16 cellular contexts compared by ENCODE assay signal in the genomic region with DNA sequence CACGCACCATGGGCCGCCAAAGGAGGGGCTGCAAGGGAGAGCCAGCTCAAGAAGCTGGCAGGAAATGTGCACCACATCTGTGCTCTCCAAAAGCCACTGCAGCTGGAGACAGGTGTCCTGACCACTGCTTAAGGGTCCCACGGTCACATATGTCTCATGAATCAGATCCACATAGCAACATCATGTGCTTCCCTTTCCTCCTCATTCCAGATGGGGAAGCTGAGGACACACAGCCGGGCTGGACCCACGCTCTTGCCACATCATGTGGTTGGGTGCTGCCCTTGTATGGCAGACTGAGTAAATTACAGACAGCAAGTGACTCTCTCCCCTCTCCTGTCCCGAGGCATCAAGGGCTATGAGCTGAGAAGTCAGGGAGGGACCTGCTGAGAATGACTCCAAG. TPM values are rescaled to one million over a fixed set of nuclear protein-coding genes. Genes with fewer than 3 reads are reported as not detected.
DNase-seq lines count a peak whose midpoint lies in the region; ATAC-seq and TF ChIP-seq lines count a peak whose summit lies in the region.
"Had no signal": no experiment of that assay in that cellular context is flagged by ENCODE, and none has a peak within 500 bp of the region (broad histone marks: within the 10 kb centered on the region; RNA-seq: fewer than 3 reads in every experiment).

No MANE protein-coding gene starts in this region.

- no peak overlapping the region for H4K8ac ChIP-seq in H9 (replicated peaks; ENCODE audit: insufficient read length, low read depth, low read length)

- no peak overlapping the region for H3K9ac ChIP-seq in H9 (ENCODE audit: extremely low read depth, insufficient read length, low read length)
- H3K9ac ChIP-seq in OCI-LY3 (ENCODE audit: low read length), result no peak overlapping the region

- no peak overlapping the region for H3T11ph ChIP-seq in H9 (ENCODE audit: low read length)

- H4K91ac ChIP-seq in H9 (ENCODE audit: insufficient read length, low read depth, low read length), result no peak overlapping the region

- H3K4me2 ChIP-seq in H9 (ENCODE audit: insufficient read depth, insufficient read length, low read length) (no peak overlapping the region), OCI-LY3 (ENCODE audit: low read length) (no peak overlapping the region)
- H3K4me2 ChIP-seq: smooth muscle cell had no signal

- H3K27ac ChIP-seq in H9 (ENCODE audit: insufficient read length, low read depth, low read length), result no peak overlapping the region
- no peak overlapping the region for H3K27ac ChIP-seq in OCI-LY3 (ENCODE audit: low read length)
- H3K27ac ChIP-seq in SJCRH30, result no peak overlapping the region
- H3K27ac ChIP-seq: suprapubic skin had no signal

- no peaks in the 10 kb centered on the region for H4K20me1 ChIP-seq in H9 (ENCODE audit: control insufficient read depth, insufficient read depth, insufficient read length)
- no peaks in the 10 kb centered on the region for H4K20me1 ChIP-seq in OCI-LY3 (ENCODE audit: insufficient read depth, low read length)

- H3K36me3 ChIP-seq in OCI-LY3 (replicated peaks; ENCODE audit: low read depth, low read length), result no peaks in the 10 kb centered on the region
- no peaks in the 10 kb centered on the region for H3K36me3 ChIP-seq in SJCRH30
- H3K36me3 ChIP-seq: suprapubic skin had no signal

- no peak overlapping the region for H2BK5ac ChIP-seq in H9 (ENCODE audit: insufficient read length, low read length)

- no peaks in the 10 kb centered on the region for H3K4me1 Mint-ChIP-seq in H9
- H3K4me1 Mint-ChIP-seq in osteocyte (ENCODE audit: unreplicated experiment), result no peaks in the 10 kb centered on the region
- H3K4me1 Mint-ChIP-seq: CD8-positive, alpha-beta memory T cell had no signal

- H3K27me3 Mint-ChIP-seq in H9 (ENCODE audit: low read depth) (peaks cover 32% of the 10 kb centered on the region), osteocyte (ENCODE audit: unreplicated experiment) (peaks cover 7% of the 10 kb centered on the region)

- peak; percentile 41 for DNase-seq in DMS153 treated with DMSO at 0.1 percent for 48 hours (lab: John Stamatoyannopoulos, UW; ENCODE audit: unreplicated experiment)
- peak; percentile 25 for DNase-seq in H9
- DNase-seq in left lobe of liver (ENCODE audit: low spot score), result peak; percentile 26
- DNase-seq in osteocyte (ENCODE audit: extremely low spot score, unreplicated experiment), result no peak
- DNase-seq in SJCRH30, result no peak
- DNase-seq in superior temporal gyrus (ENCODE audit: extremely low spot score), result no peak
- no peak for DNase-seq in NCI-H446 (lab: John Stamatoyannopoulos, UW)
- DNase-seq: amygdala; CD8-positive, alpha-beta memory T cell; cortex of kidney; mammary epithelial cell; NCI-H1436 had no signal

- peaks cover 17 to 19% of the 10 kb centered on the region in 2 experiments for H3K9me3 Mint-ChIP-seq in H9
- H3K9me3 Mint-ChIP-seq in osteocyte (ENCODE audit: unreplicated experiment), result no peaks in the 10 kb centered on the region
- H3K9me3 Mint-ChIP-seq: CD8-positive, alpha-beta memory T cell; T-helper 1 cell treated with Interleukin-12 subunit alpha and Interleukin-12 subunit beta and Interleukin-4 antibody, amounts not matched to agents 30 μg/mL and 1 μg/mL, for 36 hours had no signal

- H3K4me3 Mint-ChIP-seq in H9 (no peak overlapping the region), osteocyte (ENCODE audit: unreplicated experiment) (no peak overlapping the region)
- H3K4me3 Mint-ChIP-seq: CD8-positive, alpha-beta memory T cell; T-helper 1 cell treated with Interleukin-12 subunit alpha and Interleukin-12 subunit beta and Interleukin-4 antibody, amounts not matched to agents 30 μg/mL and 1 μg/mL, for 36 hours had no signal

- H4K5ac ChIP-seq in H9 (ENCODE audit: insufficient read length, low read depth, low read length), result no peak overlapping the region

- no peak overlapping the region for H2AK5ac ChIP-seq in H9 (ENCODE audit: insufficient read length, low read length)

- H3K4me1 ChIP-seq in H9 (ENCODE audit: insufficient read depth, low read length) (no peaks in the 10 kb centered on the region), OCI-LY3 (ENCODE audit: low read length) (no peaks in the 10 kb centered on the region), SJCRH30 (no peaks in the 10 kb centered on the region)
- H3K4me1 ChIP-seq: suprapubic skin had no signal

- no peaks in the 10 kb centered on the region for H3K79me1 ChIP-seq in H9 (ENCODE audit: insufficient read depth, low read depth, low read length, poor library complexity, severe bottlenecking)

- H3K4ac ChIP-seq in H9 (ENCODE audit: low read depth, low read length), result no peak overlapping the region

- H3K27me3 ChIP-seq in H9 (ENCODE audit: insufficient read depth, low read length), result no peaks in the 10 kb centered on the region
- H3K27me3 ChIP-seq in OCI-LY3 (ENCODE audit: low read depth, low read length), result no peaks in the 10 kb centered on the region
- H3K27me3 ChIP-seq in SJCRH30, result no peaks in the 10 kb centered on the region

- TF ChIP-seq CTCF in H9 (conservative IDR thresholded peaks at IDR 0.05), result no peak
- TF ChIP-seq CTCF in OCI-LY3 (IDR thresholded peaks at IDR 0.05; ENCODE audit: low read depth, low read length), result peak; percentile 19; the same call in 1 of the 2 replicates
- TF ChIP-seq CTCF in osteocyte (IDR thresholded peaks at IDR 0.05), result no peak

- H3K27ac Mint-ChIP-seq in H9 (no peak overlapping the region), osteocyte (ENCODE audit: unreplicated experiment) (no peak overlapping the region)
- H3K27ac Mint-ChIP-seq: CD8-positive, alpha-beta memory T cell; T-helper 1 cell treated with Interleukin-12 subunit alpha and Interleukin-12 subunit beta and Interleukin-4 antibody, amounts not matched to agents 30 μg/mL and 1 μg/mL, for 36 hours had no signal

- H2AFZ ChIP-seq in H9 (ENCODE audit: low read length) (no peak overlapping the region), OCI-LY3 (ENCODE audit: low read depth, low read length) (no peak overlapping the region)

- H3K18ac ChIP-seq in H9 (ENCODE audit: insufficient read length, low read depth, low read length), result no peak overlapping the region

- H3K23ac ChIP-seq in H9 (ENCODE audit: insufficient read length, low read depth, low read length), result no peak overlapping the region

- no peaks in the 10 kb centered on the region for H3K23me2 ChIP-seq in H9 (ENCODE audit: insufficient read length, low read depth, low read length, poor library complexity, severe bottlenecking)

- H2BK20ac ChIP-seq in H9 (ENCODE audit: low read depth, low read length, poor library complexity, severe bottlenecking), result no peak overlapping the region

- no peak overlapping the region for H3K56ac ChIP-seq in H9 (ENCODE audit: insufficient read length, low read depth, low read length)

- no peak overlapping the region for H2BK120ac ChIP-seq in H9 (ENCODE audit: low read depth, low read length, poor library complexity, severe bottlenecking)

- no CpG with 5 or more reads among the region's 6 CpGs for WGBS in H9 (ENCODE audit: extremely low coverage, insufficient read length, low lambda C conversion rate)

- peak; percentile 38 for ATAC-seq in left lobe of liver

- H3K36me3 Mint-ChIP-seq in H9 (ENCODE audit: insufficient read depth in 1 of 3, low read depth in 3 of 3) (0 out of 7 replicates have a peak, but pooled peaks cover 0 to 8% (median 0%) of the 10 kb centered on the region in 3 experiments), osteocyte (ENCODE audit: unreplicated experiment) (no peaks in the 10 kb centered on the region)
- H3K36me3 Mint-ChIP-seq: CD8-positive, alpha-beta memory T cell had no signal

- no peaks in the 10 kb centered on the region for H3K9me3 ChIP-seq in H9 (ENCODE audit: control insufficient read depth, low read depth, low read length)
- no peaks in the 10 kb centered on the region for H3K9me3 ChIP-seq in OCI-LY3 (ENCODE audit: insufficient read depth, low read length)
- H3K9me3 ChIP-seq in SJCRH30 (replicated peaks), result no peaks in the 10 kb centered on the region
- H3K9me3 ChIP-seq: suprapubic skin had no signal

- H3K79me2 ChIP-seq in H9 (ENCODE audit: insufficient read depth, low read length) (no peaks in the 10 kb centered on the region), OCI-LY3 (ENCODE audit: low read length) (no peaks in the 10 kb centered on the region)

- no peak overlapping the region for H2BK15ac ChIP-seq in H9 (ENCODE audit: low read depth, low read length)

- no peak overlapping the region for H3K14ac ChIP-seq in H9 (ENCODE audit: insufficient read depth, low read length)

- no peak overlapping the region for H2BK12ac ChIP-seq in H9 (ENCODE audit: insufficient read length, low read depth, low read length)

- H3K4me3 ChIP-seq in OCI-LY3 (ENCODE audit: low read length) (no peak overlapping the region), SJCRH30 (no peak overlapping the region)
- H3K4me3 ChIP-seq: smooth muscle cell, suprapubic skin had no signal

RNA-seq across cellular contexts. Expression of gene NSUN2, which starts 58.3 kb away (rescaled TPM):
- total RNA-seq in H9 (2021) (115 and 116 TPM in 2 replicates), left lobe of liver (26.4 TPM), osteocyte (48.7 and 50.1 TPM in 2 replicates)
- 53.0 and 54.2 TPM in 2 replicates for total RNA-seq in SJCRH30 (2014; rRNA removed; shearing (Covaris generic))

RNA-seq across cellular contexts. Expression of gene SRD5A1, which starts 58.7 kb away (rescaled TPM):
- total RNA-seq in H9 (2021) (29.9 and 31.3 TPM in 2 replicates), left lobe of liver (35.1 TPM), osteocyte (25.0 and 28.5 TPM in 2 replicates)
- 9.7 and 11.2 TPM in 2 replicates for total RNA-seq in SJCRH30 (2014; rRNA removed; shearing (Covaris generic))

Comparison
In these comparisons a context has a peak if more than half of its experiments do, and no peak if none do; other contexts are left out.
1. DNase-seq: peak in DMS153 treated with DMSO at 0.1 percent for 48 hours (single experiment), H9 (single experiment) and left lobe of liver (single experiment); none in osteocyte (single experiment), SJCRH30 (0 of 2), superior temporal gyrus (single experiment) and NCI-H446 (0 of 2).